11 cellular contexts compared by ENCODE assay signal in genomic region chr19:46412034-46412982, GRCh38. TPM values are rescaled to one million over a fixed set of nuclear protein-coding genes. Genes with fewer than 3 reads are reported as not detected.
DNase-seq lines count a peak whose midpoint lies in the region; ATAC-seq and TF ChIP-seq lines count a peak whose summit lies in the region.
"Had no signal": no experiment of that assay in that cellular context is flagged by ENCODE, and none has a peak within 500 bp of the region (broad histone marks: within the 10 kb centered on the region; RNA-seq: fewer than 3 reads in every experiment).

No MANE protein-coding gene starts in this region.

- peaks cover 17% of the 10 kb centered on the region for H3K27me3 Mint-ChIP-seq in endothelial cell (ENCODE audit: unreplicated experiment)

- H3K36me3 ChIP-seq in Panc1 (ENCODE audit: control insufficient read depth, insufficient read depth, low read length) (no peaks in the 10 kb centered on the region), mesodermal cell (ENCODE audit: control insufficient read depth, insufficient read depth, low read length) (peaks cover 16% of the 10 kb centered on the region), thymus (ENCODE audit: control insufficient read depth, insufficient read depth) (no peaks in the 10 kb centered on the region)

- CTCF ChIA-PET in Panc1 (lab: Charles Lee): no interaction called here

- 7 to 8% methylated on average over 54 to 62 of the region's 68 CpGs for WGBS in mesodermal cell (ENCODE audit: insufficient coverage in 2 of 2), 2 experiments
- 48% methylated on average over 68 of the region's 68 CpGs for WGBS in thymus

- H3K4me1 Mint-ChIP-seq in endothelial cell (ENCODE audit: unreplicated experiment): peaks cover 38% of the 10 kb centered on the region

- peak overlapping the region; percentile 93 for H3K4me3 Mint-ChIP-seq in endothelial cell (ENCODE audit: unreplicated experiment)

- in situ Hi-C loops in Panc1 (cut with HindIII; ENCODE audit: low pct_unique_long_range_greater_than_20kb, low sequenced_read_pairs): no loop called here

- H3K27ac ChIP-seq in Panc1 (ENCODE audit: low read length) (peak overlapping the region; percentile 65), mesodermal cell (ENCODE audit: low read depth, low read length, severe bottlenecking) (no peak overlapping the region), thymus (ENCODE audit: low read depth) (no peak overlapping the region)
- H3K27ac ChIP-seq: HL-60 had no signal

- no peak for ATAC-seq in Panc1
- no peak for ATAC-seq in GM19463 (IDR thresholded peaks at IDR 0.05; ENCODE audit: unreplicated experiment)
- no peak for ATAC-seq in HG03565 (IDR thresholded peaks at IDR 0.05; ENCODE audit: unreplicated experiment)

- H3K9me3 ChIP-seq in Panc1 (ENCODE audit: control insufficient read depth, insufficient read depth, low read depth, low read length) (no peaks in the 10 kb centered on the region), mesodermal cell (ENCODE audit: control insufficient read depth, low read length) (peaks cover 4% of the 10 kb centered on the region), thymus (ENCODE audit: control insufficient read depth) (no peaks in the 10 kb centered on the region)

- DNase-seq in Panc1 (ENCODE audit: low read depth, low spot score): no peak
- no peak for DNase-seq in endothelial cell (ENCODE audit: low spot score)
- DNase-seq in NCI-H774 (lab: John Stamatoyannopoulos, UW): no peak
- no peak for DNase-seq in SW480 (ENCODE audit: low spot score)
- DNase-seq: activated gamma-delta T cell, NCI-H446 treated with DMSO at 0.1 percent for 48 hours had no signal

- intact Hi-C loops in Panc1 (cut with micrococcal nuclease; ENCODE audit: unreplicated experiment): no loop called here

- H3K36me3 Mint-ChIP-seq in endothelial cell (ENCODE audit: low read depth, unreplicated experiment): peaks cover 6% of the 10 kb centered on the region

- BruUV-seq in Panc1 (replicated peaks; lab: Mats Ljungman, UMichigan): no TSS peak

- H3K27me3 ChIP-seq in Panc1 (ENCODE audit: control insufficient read depth, insufficient read depth, low read length) (no peaks in the 10 kb centered on the region), thymus (ENCODE audit: control insufficient read depth, insufficient read depth) (peaks cover 48% of the 10 kb centered on the region)

- H3K27ac Mint-ChIP-seq in endothelial cell (ENCODE audit: unreplicated experiment): peak overlapping the region; percentile 64

- POLR2A ChIA-PET in Panc1 (lab: Charles Lee): no interaction called here

- no peaks in the 10 kb centered on the region for H3K9me3 Mint-ChIP-seq in endothelial cell (ENCODE audit: unreplicated experiment)

- H3K4me3 ChIP-seq in Panc1 (ENCODE audit: low read depth in 2 of 2, low read length in 2 of 2): peak overlapping the region; percentile 37 to 57
- peak overlapping the region; percentile 68 for H3K4me3 ChIP-seq in mesodermal cell (ENCODE audit: extremely low read depth, insufficient read depth, low read length, poor library complexity, severe bottlenecking)
- H3K4me3 ChIP-seq in thymus (ENCODE audit: low read length): peak overlapping the region; percentile 3

- 0 out of 2 replicates have a peak, but pooled peaks cover 3% of the 10 kb centered on the region for H3K4me1 ChIP-seq in Panc1 (ENCODE audit: control insufficient read depth, insufficient read depth, low read length)
- H3K4me1 ChIP-seq in mesodermal cell (ENCODE audit: control insufficient read depth, insufficient read depth, low read length, poor library complexity, severe bottlenecking): peaks cover 18% of the 10 kb centered on the region
- no peaks in the 10 kb centered on the region for H3K4me1 ChIP-seq in thymus (ENCODE audit: control insufficient read depth, insufficient read depth, low read length)

- no peak for TF ChIP-seq CTCF in Panc1 (IDR thresholded peaks at IDR 0.05)
- no peak for TF ChIP-seq CTCF in endothelial cell (IDR thresholded peaks at IDR 0.05; ENCODE audit: unreplicated experiment)

RNA-seq across cellular contexts. Expression of gene CCDC8, which starts 1.1 kb away (rescaled TPM):
- total RNA-seq in Panc1 (2021; ENCODE audit: unreplicated experiment) (5.4 TPM), endothelial cell (ENCODE audit: unreplicated experiment) (13.3 TPM)
- polyA plus RNA-seq in Panc1 (2012; ENCODE audit: insufficient read length): 6.9 TPM
- polyA plus RNA-seq in mesodermal cell (2013, experiment 1 of 2): 16.4 TPM
- polyA plus RNA-seq in mesodermal cell (2013, experiment 2 of 2): 15.8 TPM
- 8.6 TPM for polyA plus RNA-seq in thymus

RNA-seq across cellular contexts. Expression of gene PNMA8C, which starts 16.4 kb away (rescaled TPM):
- total RNA-seq in Panc1 (2021; ENCODE audit: unreplicated experiment) (not detected), endothelial cell (ENCODE audit: unreplicated experiment) (0.41 TPM)
- not detected for polyA plus RNA-seq in Panc1 (2012; ENCODE audit: insufficient read length)
- 0.74 TPM for polyA plus RNA-seq in mesodermal cell (2013, experiment 1 of 2)
- 0.61 TPM for polyA plus RNA-seq in mesodermal cell (2013, experiment 2 of 2)
- polyA plus RNA-seq in thymus: 0.07 TPM

RNA-seq across cellular contexts. Expression of gene PNMA8A, which starts 59.1 kb away (rescaled TPM):
- total RNA-seq in Panc1 (2021; ENCODE audit: unreplicated experiment) (not detected), endothelial cell (ENCODE audit: unreplicated experiment) (12.4 TPM)
- polyA plus RNA-seq in Panc1 (2012; ENCODE audit: insufficient read length): not detected
- 21.3 TPM for polyA plus RNA-seq in mesodermal cell (2013, experiment 1 of 2)
- 20.6 TPM for polyA plus RNA-seq in mesodermal cell (2013, experiment 2 of 2)
- polyA plus RNA-seq in thymus: 9.7 TPM

Comparison
In these comparisons a context has a peak if more than half of its experiments do, and no peak if none do; other contexts are left out.
1. H3K4me3 ChIP-seq: peak in every context shown above with its lines; median percentile 68 in mesodermal cell; 47 in Panc1; 3 in thymus.
2. RNA of gene PNMA8A, which starts 59.1 kb away (total RNA-seq): 12.4 TPM in endothelial cell (single experiment); not detected in Panc1 (single experiment); every median in the first group is over 10 times any median in the second.